ENCODE assay signal across 8 cellular contexts in the genomic region with DNA sequence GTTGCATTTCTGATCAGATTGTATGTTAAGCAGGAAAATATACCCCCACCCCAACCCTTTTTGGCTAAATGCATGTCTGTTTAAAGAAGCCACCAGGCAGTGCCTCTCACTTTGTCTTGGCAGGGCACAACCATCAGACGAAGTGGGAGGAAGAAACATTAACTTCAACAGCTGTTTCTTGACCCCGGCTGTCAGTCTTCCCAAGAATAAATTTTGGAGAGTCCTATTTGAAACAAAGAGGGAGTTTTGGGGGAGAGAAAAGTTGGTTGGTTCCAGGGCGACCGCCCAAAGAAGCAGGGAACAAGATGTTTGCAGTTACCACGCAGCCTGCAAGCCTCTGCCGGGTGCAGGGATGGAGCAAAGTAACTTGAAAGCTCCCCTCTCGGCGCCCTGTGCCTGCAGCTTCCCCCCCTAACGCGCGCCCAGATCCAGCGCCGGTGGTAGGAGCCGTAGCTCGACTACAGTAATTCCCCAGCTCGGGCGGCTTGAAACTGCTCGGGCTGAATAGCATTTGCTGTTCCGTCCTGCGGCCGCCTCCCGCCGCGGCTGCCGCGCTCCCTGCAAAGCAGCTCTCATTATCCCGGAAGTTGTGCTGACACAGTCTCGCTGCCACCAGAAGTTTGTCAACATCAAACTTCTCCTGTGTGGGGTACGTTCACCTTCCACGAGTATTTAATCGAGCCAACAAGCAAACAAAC.
DNase-seq lines count a peak whose midpoint lies in the region; ATAC-seq and TF ChIP-seq lines count a peak whose summit lies in the region.

No MANE protein-coding gene starts in this region.

- DNase-seq in EH (ENCODE audit: low read depth) (peak; percentile 95), H4 (ENCODE audit: low spot score) (peak; percentile 90), M059J (ENCODE audit: low read depth) (peak; percentile 90), fibroblast of the aortic adventitia (ENCODE audit: low read depth) (peak; percentile 97)
- DNase-seq in activated effector memory CD4-positive, alpha-beta T cell treated with anti-CD3 and anti-CD28 coated beads, Interleukin-2, amount 50 U/mL, for 16 hours, result peak; percentile 94
- peak; percentile 90 for DNase-seq in natural killer cell treated with Interleukin-12 subunit alpha and Interleukin-12 subunit beta and Interleukin-15 and Interleukin-18, amount 100 ng/mL, for 72 hours (ENCODE audit: low spot score)
- peak; percentile 80 for DNase-seq in stimulated activated naive CD4-positive, alpha-beta T cell treated with Interleukin-2 at 50 U/mL for 16 hours (lab: John Stamatoyannopoulos, UW)

- H3K4me1 Mint-ChIP-seq in natural killer cell treated with Interleukin-12 subunit alpha and Interleukin-12 subunit beta and Interleukin-15 and Interleukin-18, amount 100 ng/mL, for 72 hours (ENCODE audit: low read depth in 2 of 2), result peaks cover 21 to 30% of the 10 kb centered on the region in 2 donors

- peaks cover 6% of the 10 kb centered on the region for H3K36me3 Mint-ChIP-seq in natural killer cell treated with Interleukin-12 subunit alpha and Interleukin-12 subunit beta and Interleukin-15 and Interleukin-18, amount 100 ng/mL, for 72 hours

- TF ChIP-seq POLR2A in Raji (IDR thresholded peaks at IDR 0.05; ENCODE audit: insufficient read depth, low read depth, low read length), result peak; percentile 80

- no peaks in the 10 kb centered on the region for H3K9me3 Mint-ChIP-seq in natural killer cell treated with Interleukin-12 subunit alpha and Interleukin-12 subunit beta and Interleukin-15 and Interleukin-18, amount 100 ng/mL, for 72 hours

- peak; percentile 95 to 97 for ATAC-seq in natural killer cell treated with Interleukin-12 subunit alpha and Interleukin-12 subunit beta and Interleukin-15 and Interleukin-18, amount 100 ng/mL, for 72 hours

- no peak for TF ChIP-seq CTCF in fibroblast of the aortic adventitia (IDR thresholded peaks at IDR 0.05; ENCODE audit: insufficient read depth, low read length)

- H3K27me3 Mint-ChIP-seq in natural killer cell treated with Interleukin-12 subunit alpha and Interleukin-12 subunit beta and Interleukin-15 and Interleukin-18, amount 100 ng/mL, for 72 hours, result peaks cover 5 to 9% of the 10 kb centered on the region in 2 donors

- H3K4me3 ChIP-seq in fibroblast of the aortic adventitia (ENCODE audit: low read depth, low read length), result peak overlapping the region; percentile 63

- peak overlapping the region; percentile 95 for H3K4me3 Mint-ChIP-seq in natural killer cell treated with Interleukin-12 subunit alpha and Interleukin-12 subunit beta and Interleukin-15 and Interleukin-18, amount 100 ng/mL, for 72 hours

- H3K27ac Mint-ChIP-seq in natural killer cell treated with Interleukin-12 subunit alpha and Interleukin-12 subunit beta and Interleukin-15 and Interleukin-18, amount 100 ng/mL, for 72 hours, result peak overlapping the region; percentile 68 to 95

Comparison
In these comparisons a context has a peak if more than half of its experiments do, and no peak if none do; other contexts are left out.
1. Peak in every context shown above with its lines: DNase-seq, ATAC-seq and H3K4me3 ChIP-seq.